36 cellular contexts compared by ENCODE assay signal in the genomic region with DNA sequence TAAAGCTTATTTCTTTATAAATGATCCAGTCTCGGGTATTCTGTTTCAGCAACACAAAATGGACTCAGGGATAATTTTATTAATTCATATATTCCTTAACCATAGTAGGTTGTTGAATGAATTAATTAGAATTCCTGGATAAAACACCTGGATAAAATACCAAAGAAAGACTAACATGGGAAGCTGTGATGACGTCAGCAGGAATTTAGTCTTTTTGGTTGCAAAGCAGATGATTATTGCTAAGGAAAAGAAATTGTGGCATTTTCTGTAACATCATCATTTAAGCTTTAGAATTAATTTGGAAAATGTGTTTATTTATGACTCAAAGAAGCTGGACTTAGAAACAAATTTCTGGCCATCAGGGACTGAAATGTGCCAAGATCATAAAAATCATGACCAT.
A peak's percentile ranks its signal among the peaks of the same experiment; 100 is the strongest.
DNase-seq lines count a peak whose midpoint lies in the region; ATAC-seq, FAIRE-seq and TF ChIP-seq lines count a peak whose summit lies in the region.
"Had no signal": no experiment of that assay in that cellular context is flagged by ENCODE, and none has a peak within 500 bp of the region (broad histone marks: within the 10 kb centered on the region; RNA-seq: fewer than 3 reads in every experiment).

No MANE protein-coding gene starts in this region.

- H3K9me3 Mint-ChIP-seq in activated naive CD4-positive, alpha-beta T cell treated with anti-CD3 and anti-CD28 coated beads, Interleukin-2, amount 10 ng/mL, durations not matched to agents 7 days and 5 days = no peaks in the 10 kb centered on the region
- H3K9me3 Mint-ChIP-seq: CD4-positive, alpha-beta T cell; CD8-positive, alpha-beta T cell had no signal

- TF ChIP-seq POLR2A in HepG2 (IDR thresholded peaks at IDR 0.05; ENCODE audit: insufficient read depth in 1 of 2, low read depth in 2 of 2, low read length in 2 of 2) = no peak
- no peak for TF ChIP-seq POLR2A in right lobe of liver (IDR thresholded peaks at IDR 0.05)
- no peak for TF ChIP-seq POLR2A in IMR-90 (IDR thresholded peaks at IDR 0.05; ENCODE audit: low read depth, low read length)

- TF ChIP-seq EP300 in HepG2 (IDR thresholded peaks at IDR 0.05; ENCODE audit: low read depth in 2 of 2, low read length in 2 of 2) = no peak
- no peak for TF ChIP-seq EP300 in HepG2 (CRISPR knock-in tag; IDR thresholded peaks at IDR 0.05; ENCODE audit: borderline replicate concordance)

- no peaks in the 10 kb centered on the region for H3K79me2 ChIP-seq in HepG2 (ENCODE audit: insufficient read depth, low read length)

- H3K27me3 ChIP-seq in HepG2 (ENCODE audit: control insufficient read depth in 1 of 2, insufficient read depth in 2 of 2, low read length in 2 of 2) (no peaks in the 10 kb centered on the region), right lobe of liver (no peaks in the 10 kb centered on the region), IMR-90 (ENCODE audit: control insufficient read depth, insufficient read depth, low read length) (no peaks in the 10 kb centered on the region; the same call in 1 of the 2 replicates), A673 (replicated peaks; ENCODE audit: insufficient read depth, low read depth, low read length, poor library complexity) (no peaks in the 10 kb centered on the region), right atrium auricular region (no peaks in the 10 kb centered on the region)
- H3K27me3 ChIP-seq: BE2C; BLaER1; BLaER1 treated with 17β-estradiol and CSF1 and Interleukin-3, amounts not matched to agents 10 nM and 100 nM had no signal

- in situ Hi-C loops in HepG2 (cut with HindIII; ENCODE audit: extremely low pct_ligation_motif_present, low pct_unique_long_range_greater_than_20kb) = no loop called here
- in situ Hi-C loops in IMR-90 (cut with MboI; ENCODE audit: low sequenced_read_pairs) = no loop called here

- H4K5ac ChIP-seq in IMR-90 (ENCODE audit: low read depth, low read length) = no peak overlapping the region

- no peak overlapping the region for H3K4me2 ChIP-seq in HepG2 (ENCODE audit: low read depth, low read length)
- H3K4me2 ChIP-seq in IMR-90 (ENCODE audit: low read depth, low read length) = no peak overlapping the region
- H3K4me2 ChIP-seq: A549; BLaER1; BLaER1 treated with 17β-estradiol and CSF1 and Interleukin-3, amounts not matched to agents 10 nM and 100 nM had no signal

- H2BK120ac ChIP-seq in IMR-90 (ENCODE audit: low read depth, low read length) = no peak overlapping the region

- H4K91ac ChIP-seq in IMR-90 (ENCODE audit: insufficient read depth, low read depth, low read length) = no peak overlapping the region

- FAIRE-seq in HepG2 (lab: Jason Lieb, UNC) (no peak), D721Med (lab: Jason Lieb, UNC) (peak; percentile 6), islet of Langerhans (lab: Jason Lieb, UNC) (peak; percentile 9)
- FAIRE-seq: A204.1, A549 had no signal

- H3K4me3 Mint-ChIP-seq in activated naive CD4-positive, alpha-beta T cell treated with anti-CD3 and anti-CD28 coated beads, Interleukin-2, amount 10 ng/mL, durations not matched to agents 7 days and 5 days = no peak overlapping the region
- H3K4me3 Mint-ChIP-seq: B cell; CD14-positive monocyte; CD4-positive, alpha-beta memory T cell; CD4-positive, alpha-beta T cell; CD4-positive, CD25-positive, alpha-beta regulatory T cell; CD8-positive, alpha-beta memory T cell; CD8-positive, alpha-beta T cell had no signal

- dilution Hi-C loops in IMR-90 (cut with HindIII; ENCODE audit: low sequenced_read_pairs, unreplicated experiment) = no loop called here

- no peak overlapping the region for H2AK9ac ChIP-seq in IMR-90 (replicated peaks; ENCODE audit: low read depth, low read length, poor library complexity)

- H3K27ac Mint-ChIP-seq in activated naive CD4-positive, alpha-beta T cell treated with anti-CD3 and anti-CD28 coated beads, Interleukin-2, amount 10 ng/mL, durations not matched to agents 7 days and 5 days = no peak overlapping the region
- H3K27ac Mint-ChIP-seq: B cell; CD14-positive monocyte; CD4-positive, alpha-beta memory T cell; CD4-positive, alpha-beta T cell; CD4-positive, CD25-positive, alpha-beta regulatory T cell; CD8-positive, alpha-beta memory T cell; CD8-positive, alpha-beta T cell had no signal

- H3K9ac ChIP-seq in HepG2 (ENCODE audit: insufficient read depth, low read depth, low read length) (no peak overlapping the region), IMR-90 (ENCODE audit: low read depth, low read length) (no peak overlapping the region)
- H3K9ac ChIP-seq: BLaER1; BLaER1 treated with 17β-estradiol and CSF1 and Interleukin-3, amounts not matched to agents 10 nM and 100 nM had no signal

- ATAC-seq in HepG2 = no peak
- no peak for ATAC-seq in right lobe of liver
- ATAC-seq in IMR-90 (ENCODE audit: low read depth) = no peak
- ATAC-seq: A549; CD8-positive, alpha-beta T cell had no signal

- H3K27me3 Mint-ChIP-seq in activated naive CD4-positive, alpha-beta T cell treated with anti-CD3 and anti-CD28 coated beads, Interleukin-2, amount 10 ng/mL, durations not matched to agents 7 days and 5 days = no peaks in the 10 kb centered on the region
- H3K27me3 Mint-ChIP-seq: B cell; CD4-positive, alpha-beta memory T cell; CD4-positive, alpha-beta T cell; CD4-positive, CD25-positive, alpha-beta regulatory T cell had no signal

- no peaks in the 10 kb centered on the region for H3K4me1 Mint-ChIP-seq in activated naive CD4-positive, alpha-beta T cell treated with anti-CD3 and anti-CD28 coated beads, Interleukin-2, amount 10 ng/mL, durations not matched to agents 7 days and 5 days
- H3K4me1 Mint-ChIP-seq: B cell; CD14-positive monocyte; CD4-positive, alpha-beta memory T cell; CD4-positive, CD25-positive, alpha-beta regulatory T cell; CD8-positive, alpha-beta memory T cell had no signal

- H3K4me3 ChIP-seq in HepG2 (replicated peaks in 1 of 3; ENCODE audit: insufficient read depth in 1 of 3, low read depth in 2 of 3, low read length in 3 of 3) (no peak overlapping the region), right lobe of liver (no peak overlapping the region), IMR-90 (ENCODE audit: insufficient read depth, low read depth, low read length) (no peak overlapping the region), A673 (ENCODE audit: low read depth, low read length, poor library complexity, severe bottlenecking) (no peak overlapping the region), right atrium auricular region (no peak overlapping the region)
- H3K4me3 ChIP-seq: A549; BLaER1; BLaER1 treated with 17β-estradiol and CSF1 and Interleukin-3, amounts not matched to agents 10 nM and 100 nM had no signal

- DNase-seq in HepG2 (ENCODE audit: low spot score) (no peak), right lobe of liver (no peak), D721Med (ENCODE audit: insufficient read length, low spot score) (no peak), IMR-90 (no peak), A673 (ENCODE audit: low spot score) (no peak), right atrium auricular region (ENCODE audit: low spot score) (no peak)
- no peak for DNase-seq in activated naive CD4-positive, alpha-beta T cell treated with anti-CD3 and anti-CD28 coated beads, Interleukin-2, amount 10 ng/mL, durations not matched to agents 7 days and 5 days
- DNase-seq: 8988T; ACHN; AML-193; BE2C; C1 segment of cervical spinal cord; Caco-2; Calu3; CD4-positive, alpha-beta memory T cell; CD4-positive, alpha-beta T cell; CD4-positive, CD25-positive, alpha-beta regulatory T cell; CD8-positive, alpha-beta memory T cell; CD8-positive, alpha-beta T cell; COR-L47; DMS 273 treated with DMSO at 0.1 percent for 48 hours; DMS153; DMS53; DMS79; DMS79 treated with DMSO at 0.1 percent for 48 hours; DND-41; EL had no signal

- H3K4me1 ChIP-seq in HepG2 (ENCODE audit: insufficient read depth, low read length) (no peaks in the 10 kb centered on the region), right lobe of liver (no peaks in the 10 kb centered on the region), IMR-90 (ENCODE audit: control insufficient read depth, insufficient read depth, low read length) (no peaks in the 10 kb centered on the region), A673 (ENCODE audit: insufficient read depth, low read length, poor library complexity, severe bottlenecking) (no peaks in the 10 kb centered on the region), right atrium auricular region (no peaks in the 10 kb centered on the region)
- H3K4me1 ChIP-seq: A549; BLaER1; BLaER1 treated with 17β-estradiol and CSF1 and Interleukin-3, amounts not matched to agents 10 nM and 100 nM; Caco-2 had no signal

- BruUV-seq in HepG2 (replicated peaks; lab: Mats Ljungman, UMichigan) (no TSS peak), IMR-90 (replicated peaks; lab: Mats Ljungman, UMichigan) (no TSS peak), A673 (replicated peaks; lab: Mats Ljungman, UMichigan) (no TSS peak)

- no peak overlapping the region for H2AK5ac ChIP-seq in IMR-90 (ENCODE audit: low read depth, low read length)

- H3K9me1 ChIP-seq in IMR-90 (ENCODE audit: insufficient read depth, low read length) = no peaks in the 10 kb centered on the region

- H2BK5ac ChIP-seq in IMR-90 (ENCODE audit: low read depth, low read length, poor library complexity, severe bottlenecking) = no peak overlapping the region

- intact Hi-C loops in HepG2 (cut with micrococcal nuclease; ENCODE audit: unreplicated experiment) (no loop called here), right lobe of liver (cut with DNase I) (no loop called here), IMR-90 (cut with micrococcal nuclease) (no loop called here), A673 (cut with micrococcal nuclease; ENCODE audit: unreplicated experiment) (no loop called here)

- H3K27ac ChIP-seq in HepG2 (ENCODE audit: extremely low read length, insufficient read depth, low read length) = no peak overlapping the region
- no peak overlapping the region for H3K27ac ChIP-seq in right lobe of liver
- no peak overlapping the region for H3K27ac ChIP-seq in IMR-90 (ENCODE audit: insufficient read depth, low read length)
- no peak overlapping the region for H3K27ac ChIP-seq in A673 (ENCODE audit: low read depth, low read length, poor library complexity, severe bottlenecking)
- H3K27ac ChIP-seq in right atrium auricular region = no peak overlapping the region
- H3K27ac ChIP-seq: 22Rv1; A549; BLaER1; BLaER1 treated with 17β-estradiol and CSF1 and Interleukin-3, amounts not matched to agents 10 nM and 100 nM; C4-2B had no signal

- H3K23ac ChIP-seq in IMR-90 (ENCODE audit: low read depth, low read length) = no peak overlapping the region

- no peaks in the 10 kb centered on the region for H3K79me1 ChIP-seq in IMR-90 (ENCODE audit: low read depth in 1 of 2, low read length in 2 of 2)

- no peak overlapping the region for H4K8ac ChIP-seq in IMR-90 (ENCODE audit: low read depth in 2 of 2, low read length in 2 of 2)

- no peak for TF ChIP-seq CTCF in HepG2 (CRISPR knock-in tag; IDR thresholded peaks at IDR 0.05)
- TF ChIP-seq CTCF in right lobe of liver (IDR thresholded peaks at IDR 0.05) = no peak
- TF ChIP-seq CTCF in D721Med (IDR thresholded peaks at IDR 0.05; ENCODE audit: insufficient read depth, missing control alignments) = no peak
- no peak for TF ChIP-seq CTCF in IMR-90 (conservative IDR thresholded peaks at IDR 0.05; ENCODE audit: low read depth, low read length)
- no peak for TF ChIP-seq CTCF in A673 (conservative IDR thresholded peaks at IDR 0.05; ENCODE audit: low read depth, low read length)
- TF ChIP-seq CTCF in right atrium auricular region (IDR thresholded peaks at IDR 0.05) = no peak

- CTCF ChIA-PET in HepG2 (lab: Yijun Ruan, JAX; ENCODE audit: low intra/inter-chr PET ratio, low total read pairs) = no interaction called here
- CTCF ChIA-PET in IMR-90 (lab: Yijun Ruan, JAX) = no interaction called here
- CTCF ChIA-PET in A673 (lab: Charles Lee) = no interaction called here
- CTCF ChIA-PET in activated naive CD4-positive, alpha-beta T cell treated with anti-CD3 and anti-CD28 coated beads, Interleukin-2, amount 10 ng/mL, durations not matched to agents 7 days and 5 days (lab: Charles Lee) = no interaction called here

- no peaks in the 10 kb centered on the region for H3K36me3 ChIP-seq in HepG2 (replicated peaks in 1 of 2; ENCODE audit: control insufficient read depth in 1 of 2, insufficient read depth in 2 of 2, low read length in 2 of 2)
- no peaks in the 10 kb centered on the region for H3K36me3 ChIP-seq in right lobe of liver
- H3K36me3 ChIP-seq in IMR-90 (ENCODE audit: control insufficient read depth, insufficient read depth, low read length) = no peaks in the 10 kb centered on the region
- H3K36me3 ChIP-seq in A673 (ENCODE audit: insufficient read depth, low read length, poor library complexity, severe bottlenecking) = no peaks in the 10 kb centered on the region
- H3K36me3 ChIP-seq in right atrium auricular region = no peaks in the 10 kb centered on the region
- H3K36me3 ChIP-seq: BE2C; BLaER1; BLaER1 treated with 17β-estradiol and CSF1 and Interleukin-3, amounts not matched to agents 10 nM and 100 nM had no signal

- WGBS in HepG2 (ENCODE audit: low lambda C conversion rate) = 1% methylated on average over 2 of the region's 2 CpGs
- 64% methylated on average over 2 of the region's 2 CpGs for WGBS in right lobe of liver (ENCODE audit: insufficient coverage, low coverage, low lambda C conversion rate, missing lambda C conversion rate)
- no CpG with 5 or more reads among the region's 2 CpGs for WGBS in IMR-90 (ENCODE audit: extremely low coverage in 2 of 2, insufficient read length in 1 of 2), 2 experiments

- no peak for TF ChIP-seq RAD21 in HepG2 (CRISPR knock-in tag; IDR thresholded peaks at IDR 0.05)
- TF ChIP-seq RAD21 in IMR-90 (IDR thresholded peaks at IDR 0.05; ENCODE audit: low read length) = no peak

- H3K36me3 Mint-ChIP-seq in activated naive CD4-positive, alpha-beta T cell treated with anti-CD3 and anti-CD28 coated beads, Interleukin-2, amount 10 ng/mL, durations not matched to agents 7 days and 5 days = no peaks in the 10 kb centered on the region
- H3K36me3 Mint-ChIP-seq: CD14-positive monocyte; CD4-positive, CD25-positive, alpha-beta regulatory T cell; CD8-positive, alpha-beta memory T cell; CD8-positive, alpha-beta T cell had no signal

- H3K14ac ChIP-seq in IMR-90 (replicated peaks; ENCODE audit: low read depth, low read length) = no peak overlapping the region

- H2BK15ac ChIP-seq in IMR-90 (ENCODE audit: low read depth, low read length) = no peak overlapping the region

- H3K56ac ChIP-seq in IMR-90 (ENCODE audit: extremely low read depth, insufficient read depth, low read length) = no peak overlapping the region

- no peak overlapping the region for H3K18ac ChIP-seq in IMR-90 (ENCODE audit: low read depth, low read length)

- no peak overlapping the region for H2BK20ac ChIP-seq in IMR-90 (ENCODE audit: low read depth, low read length)

- H3K9me3 ChIP-seq in HepG2 (ENCODE audit: low read length) (no peaks in the 10 kb centered on the region), right lobe of liver (no peaks in the 10 kb centered on the region), IMR-90 (ENCODE audit: control insufficient read depth, insufficient read depth, low read length) (no peaks in the 10 kb centered on the region), A673 (ENCODE audit: low read depth, low read length, poor library complexity, severe bottlenecking) (no peaks in the 10 kb centered on the region), right atrium auricular region (no peaks in the 10 kb centered on the region)
- H3K9me3 ChIP-seq: A549, BE2C, BLaER1, Caco-2 had no signal

- H4K20me1 ChIP-seq in HepG2 (ENCODE audit: insufficient read depth, low read length) (no peaks in the 10 kb centered on the region), IMR-90 (ENCODE audit: insufficient read depth, low read length) (no peaks in the 10 kb centered on the region)
- H4K20me1 ChIP-seq: BLaER1; BLaER1 treated with 17β-estradiol and CSF1 and Interleukin-3, amounts not matched to agents 10 nM and 100 nM had no signal

- H2AFZ ChIP-seq in HepG2 (ENCODE audit: low read length) = no peak overlapping the region
- no peak overlapping the region for H2AFZ ChIP-seq in IMR-90 (replicated peaks; ENCODE audit: low read length, poor library complexity)

- POLR2A ChIA-PET in HepG2 (lab: Yijun Ruan, JAX) = no interaction called here
- POLR2A ChIA-PET in IMR-90 (lab: Charles Lee; ENCODE audit: unreplicated experiment) = no interaction called here
- POLR2A ChIA-PET in A673 (lab: Charles Lee; ENCODE audit: low non-redundant PET) = no interaction called here

- H3K4ac ChIP-seq in IMR-90 (ENCODE audit: low read depth, low read length) = no peak overlapping the region
